ENCODE assay signal across 9 cellular contexts in genomic region chr7:6636741-6637543, GRCh38. TPM values are rescaled to one million over a fixed set of nuclear protein-coding genes. Genes with fewer than 3 reads are reported as not detected.
DNase-seq lines count a peak whose midpoint lies in the region; FAIRE-seq and TF ChIP-seq lines count a peak whose summit lies in the region.
"Had no signal": no experiment of that assay in that cellular context is flagged by ENCODE, and none has a peak within 500 bp of the region (broad histone marks: within the 10 kb centered on the region; RNA-seq: fewer than 3 reads in every experiment).

Gene ZNF316 (plus strand): TSS chr7:6637318. CDS start chr7:6642410, 5,092 bp downstream.

- no peaks in the 10 kb centered on the region; the same call in 1 of the 2 replicates for H3K27me3 Mint-ChIP-seq in HFFc6 (ENCODE audit: insufficient read depth)

- H3K4me1 Mint-ChIP-seq in HFFc6 (ENCODE audit: low read depth): peaks cover 22% of the 10 kb centered on the region

- BruUV-seq in endothelial cell of umbilical vein (replicated peaks; lab: Mats Ljungman, UMichigan): no TSS peak

- no peak for TF ChIP-seq CTCF in HFFc6 (IDR thresholded peaks at IDR 0.05)
- TF ChIP-seq CTCF in endothelial cell of umbilical vein (IDR thresholded peaks at IDR 0.05; ENCODE audit: extremely low read depth in 1 of 2, insufficient read depth in 1 of 2, low read depth in 1 of 2, low read length in 2 of 2): no peak

- H3K9ac ChIP-seq in endothelial cell of umbilical vein (replicated peaks; ENCODE audit: extremely low read depth, insufficient read depth, low read length): peak within 1 kb of the TSS; percentile 67

- H3K9me3 ChIP-seq in endothelial cell of umbilical vein (replicated peaks; ENCODE audit: control insufficient read depth, insufficient read depth, low read length) (no peaks in the 10 kb centered on the region), mononuclear cell (ENCODE audit: low read depth, low read length) (no peaks in the 10 kb centered on the region)

- H3K36me3 ChIP-seq in endothelial cell of umbilical vein (ENCODE audit: control insufficient read depth in 2 of 2, extremely low read depth in 1 of 2, insufficient read depth in 2 of 2, low read length in 2 of 2): peaks cover 2 to 8% of the 10 kb centered on the region in 2 experiments

- CTCF ChIA-PET in endothelial cell of umbilical vein (lab: Charles Lee): no interaction called here

- peaks cover 17% of the 10 kb centered on the region for H3K79me2 ChIP-seq in endothelial cell of umbilical vein (ENCODE audit: control insufficient read depth, insufficient read depth, low read length)

- TF ChIP-seq POLR2A in endothelial cell of umbilical vein (IDR thresholded peaks at IDR 0.05; ENCODE audit: low read depth, low read length): peak; percentile 55

- H3K9me3 Mint-ChIP-seq in HFFc6: no peaks in the 10 kb centered on the region

- H3K27ac Mint-ChIP-seq in HFFc6: peak within 1 kb of the TSS; percentile 38

- H4K20me1 ChIP-seq in endothelial cell of umbilical vein (replicated peaks; ENCODE audit: control insufficient read depth, extremely low read depth, insufficient read depth, low read length): no peaks in the 10 kb centered on the region

- no peaks in the 10 kb centered on the region for H3K9me1 ChIP-seq in endothelial cell of umbilical vein (replicated peaks; ENCODE audit: control insufficient read depth, extremely low read depth, insufficient read depth, low read length)

- peak within 1 kb of the TSS; percentile 64 for H3K4me2 ChIP-seq in endothelial cell of umbilical vein (ENCODE audit: insufficient read depth, low read length)

- H3K4me1 ChIP-seq in endothelial cell of umbilical vein (ENCODE audit: control insufficient read depth, extremely low read depth, insufficient read depth, low read length) (peaks cover 6% of the 10 kb centered on the region), mononuclear cell (ENCODE audit: insufficient read depth, low read length) (peaks cover 43% of the 10 kb centered on the region)

- peaks cover 18% of the 10 kb centered on the region for H3K36me3 Mint-ChIP-seq in HFFc6 (ENCODE audit: low read depth)

- dilution Hi-C loops in endothelial cell of umbilical vein (cut with MboI; ENCODE audit: extremely low pct_ligation_motif_present, low sequenced_read_pairs): no loop called here

- intact Hi-C loops in endothelial cell of umbilical vein (cut with micrococcal nuclease): no loop called here

- POLR2A ChIA-PET in endothelial cell of umbilical vein (lab: Charles Lee): interaction anchor here (1.0 kb wide), 1 partner anchor 47 kb away, joined by 4 read pairs; the partner anchor contains the start of gene INTS15

- no peak for FAIRE-seq in endothelial cell of umbilical vein (lab: Jason Lieb, UNC)
- FAIRE-seq: A204.1 had no signal

- H3K27ac ChIP-seq in endothelial cell of umbilical vein (ENCODE audit: insufficient read depth, low read depth, low read length): peak within 1 kb of the TSS; percentile 48

- no peaks in the 10 kb centered on the region for H3K27me3 ChIP-seq in endothelial cell of umbilical vein (ENCODE audit: control insufficient read depth in 2 of 2, insufficient read depth in 2 of 2, low read length in 2 of 2)
- no peaks in the 10 kb centered on the region for H3K27me3 ChIP-seq in mononuclear cell (ENCODE audit: insufficient read depth, low read length)

- peak within 1 kb of the TSS; percentile 84 for H2AFZ ChIP-seq in endothelial cell of umbilical vein (ENCODE audit: low read depth, low read length)

- peak within 1 kb of the TSS; percentile 57 to 94 (median 68) for H3K4me3 ChIP-seq in endothelial cell of umbilical vein (replicated peaks in 1 of 3; ENCODE audit: insufficient read depth in 1 of 3, low read depth in 1 of 3, low read length in 3 of 3)
- peak within 1 kb of the TSS; percentile 57 for H3K4me3 ChIP-seq in mononuclear cell (ENCODE audit: low read length)

- peak within 1 kb of the TSS; percentile 89 for H3K4me3 Mint-ChIP-seq in HFFc6

- peak; percentile 61 for DNase-seq in DMS 273 (lab: John Stamatoyannopoulos, UW; ENCODE audit: unreplicated experiment)
- DNase-seq in DMS 273 treated with DMSO at 0.1 percent for 48 hours (lab: John Stamatoyannopoulos, UW): no peak
- DNase-seq in HFFc6: no peak
- DNase-seq in NCI-H2171 (lab: John Stamatoyannopoulos, UW): peak; percentile 38
- DNase-seq in activated CD8-positive, alpha-beta memory T cell treated with anti-CD3 and anti-CD28 coated beads for 4 hours (ENCODE audit: low read depth in 2 of 2): peak; percentile 25 to 28
- DNase-seq in endothelial cell of umbilical vein (ENCODE audit: low read depth, low spot score): peak; percentile 21
- DNase-seq in stimulated activated CD8-positive, alpha-beta memory T cell treated with anti-CD3 and anti-CD28 coated beads, Interleukin-2, amount 100 ng/mL, for 48 hours (ENCODE audit: low read depth in 2 of 2): peak; percentile 43 to 56

TF ChIP-seq in endothelial cell of umbilical vein, 7 proteins besides CTCF, POLR2A, EP300 and RAD21:
- TF ChIP-seq MYC (IDR thresholded peaks at IDR 0.05; ENCODE audit: low read depth, low read length): no peak
- peak; percentile 24 for TF ChIP-seq MAX (IDR thresholded peaks at IDR 0.05; ENCODE audit: insufficient read depth, insufficient read length)
- no peak for TF ChIP-seq EZH2 (IDR thresholded peaks at IDR 0.05; ENCODE audit: borderline replicate concordance, low read depth, low read length, severe bottlenecking)
- TF ChIP-seq FOS (IDR thresholded peaks at IDR 0.05; ENCODE audit: borderline replicate concordance, insufficient read depth, low read length): no peak
- peak; percentile 87 for TF ChIP-seq POLR2AphosphoS5 (IDR thresholded peaks at IDR 0.05; ENCODE audit: insufficient read depth, low read depth, low read length)
- TF ChIP-seq GATA2 (IDR thresholded peaks at IDR 0.05; ENCODE audit: insufficient read depth, insufficient read length, low read depth, low read length): no peak
- TF ChIP-seq JUN (IDR thresholded peaks at IDR 0.05; ENCODE audit: borderline replicate concordance, insufficient read depth, insufficient read length, low read depth): no peak

RNA-seq across cellular contexts. Expression of gene ZNF316, which starts in this region (rescaled TPM):
- 10 to 100 TPM; 13.4 to 17.0 (median 15.0) TPM for total RNA-seq in HFFc6 (2021; fragmentation: NEBNext Ultra II Directional; extraction: Animal tissue kit (Norgen Biotek cat#: 25700))
- total RNA-seq in endothelial cell of umbilical vein (21.2 and 23.8 TPM in 2 replicates), mononuclear cell (23.3 TPM)
- polyA plus RNA-seq in endothelial cell of umbilical vein: 7.7 and 9.5 TPM in 2 replicates
- polyA plus RNA-seq in endothelial cell of umbilical vein (2011; cell fraction: cytosol; rRNA removed): 4.8 and 5.4 TPM in 2 replicates
- 25.5 and 30.1 TPM in 2 replicates for polyA plus RNA-seq in endothelial cell of umbilical vein (2011; cell fraction: nucleus; rRNA removed)
- 8.7 and 10.7 TPM in 2 replicates for polyA plus RNA-seq in endothelial cell of umbilical vein (2012)
- polyA minus RNA-seq in endothelial cell of umbilical vein: 7.0 and 12.7 TPM in 2 replicates
- 5.9 TPM for polyA minus RNA-seq in endothelial cell of umbilical vein (2011; cell fraction: cytosol; rRNA and poly(A)+ RNA removed)
- polyA minus RNA-seq in endothelial cell of umbilical vein (2011; cell fraction: nucleus; rRNA and poly(A)+ RNA removed): 6.1 and 9.9 TPM in 2 replicates

Comparison
In these comparisons a context has a peak if more than half of its experiments do, and no peak if none do; other contexts are left out.
1. DNase-seq: peak in DMS 273 (single experiment), NCI-H2171 (single experiment), activated CD8-positive, alpha-beta memory T cell treated with anti-CD3 and anti-CD28 coated beads for 4 hours (2 of 2), endothelial cell of umbilical vein (single experiment) and stimulated activated CD8-positive, alpha-beta memory T cell treated with anti-CD3 and anti-CD28 coated beads, Interleukin-2, amount 100 ng/mL, for 48 hours (2 of 2); none in DMS 273 treated with DMSO at 0.1 percent for 48 hours (single experiment) and HFFc6 (single experiment).